Comparison of ENCODE assay signal across 8 cellular contexts in the genomic region with DNA sequence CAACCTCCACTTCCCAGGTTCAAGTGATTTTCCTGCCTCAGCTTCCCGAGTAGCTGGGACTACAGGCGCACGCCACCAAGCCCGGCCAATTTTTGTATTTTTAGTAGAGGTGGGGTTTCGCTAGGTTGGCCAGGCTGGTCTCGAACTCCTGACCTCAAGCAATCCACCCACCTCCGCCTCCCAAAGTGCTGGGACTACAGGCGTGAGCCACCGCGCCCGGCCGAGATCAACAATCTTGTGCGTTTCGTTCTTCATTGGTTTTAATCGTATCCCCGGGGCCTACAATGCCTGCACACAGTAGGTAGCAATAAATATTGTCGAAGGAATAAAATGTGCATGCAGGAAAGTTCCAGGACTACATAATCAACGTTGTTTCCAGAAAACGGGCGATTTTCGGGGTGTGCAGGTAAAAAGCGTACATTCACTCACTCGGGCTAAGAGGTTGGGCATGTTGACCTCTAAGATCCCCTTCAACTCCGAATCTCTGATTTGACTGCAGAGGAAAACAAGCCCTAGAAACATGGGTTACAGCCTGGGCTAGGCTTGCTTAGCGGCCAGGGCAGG. TPM values are rescaled to one million over a fixed set of nuclear protein-coding genes. Genes with fewer than 3 reads are reported as not detected.
DNase-seq lines count a peak whose midpoint lies in the region; ATAC-seq, FAIRE-seq and TF ChIP-seq lines count a peak whose summit lies in the region.

No MANE protein-coding gene starts in this region.

- H3K4me1 ChIP-seq in astrocyte (ENCODE audit: insufficient read depth, low read length) (peaks cover 18% of the 10 kb centered on the region), right lobe of liver (peaks cover 0 to 23% (median 10%) of the 10 kb centered on the region in 4 donors), thoracic aorta (ENCODE audit: control insufficient read depth in 1 of 2, low read depth in 2 of 2) (peaks cover 22 to 56% of the 10 kb centered on the region in 2 donors)

- H3K9me3 ChIP-seq in astrocyte (ENCODE audit: insufficient read depth, low read depth, low read length) (no peaks in the 10 kb centered on the region), right lobe of liver (no peaks in the 10 kb centered on the region), thoracic aorta (no peaks in the 10 kb centered on the region)

- H3K4me1 Mint-ChIP-seq in activated CD4-positive, alpha-beta T cell treated with anti-CD3 and anti-CD28 coated beads, Interleukin-2, amount 10 ng/mL, durations not matched to agents 24 days and 14 days, result peaks cover 45% of the 10 kb centered on the region
- H3K4me1 Mint-ChIP-seq in astrocyte (ENCODE audit: low read depth, unreplicated experiment), result peaks cover 22% of the 10 kb centered on the region

- no peaks in the 10 kb centered on the region for H3K36me3 ChIP-seq in astrocyte (ENCODE audit: insufficient read depth, low read length)
- H3K36me3 ChIP-seq in right lobe of liver, result no peaks in the 10 kb centered on the region
- no peaks in the 10 kb centered on the region for H3K36me3 ChIP-seq in thoracic aorta

- H3K4me2 ChIP-seq in astrocyte (ENCODE audit: low read length), result peak overlapping the region; percentile 99

- intact Hi-C loops in activated CD4-positive, alpha-beta T cell treated with anti-CD3 and anti-CD28 coated beads, Interleukin-2, amount 10 ng/mL, durations not matched to agents 24 days and 14 days (cut with micrococcal nuclease), result loop anchor here (5.0 kb wide), 4 partner anchors 116 to 371 kb away; partner anchors contain the start of genes MAP4K3 and SRSF7
- intact Hi-C loops in right lobe of liver (cut with DNase I), result no loop called here

- TF ChIP-seq POLR2A in right lobe of liver (IDR thresholded peaks at IDR 0.05) (no peak), GM18505 (IDR thresholded peaks at IDR 0.05; ENCODE audit: borderline replicate concordance, extremely low read depth, insufficient read depth, insufficient read length) (no peak)

- ATAC-seq in right lobe of liver, result no peak
- ATAC-seq in thoracic aorta (ENCODE audit: insufficient number of reproducible peaks, low FRiP score, low read depth), result no peak
- ATAC-seq in GM18519 (IDR thresholded peaks at IDR 0.05; ENCODE audit: low FRiP score, unreplicated experiment), result no peak
- ATAC-seq in GM18505 (IDR thresholded peaks at IDR 0.05; ENCODE audit: unreplicated experiment), result no peak

- DNase-seq in activated CD4-positive, alpha-beta T cell treated with anti-CD3 and anti-CD28 coated beads, Interleukin-2, amount 10 ng/mL, durations not matched to agents 24 days and 14 days, result no peak
- no peak for DNase-seq in activated CD4-positive, alpha-beta T cell treated with anti-CD3 and anti-CD28 coated beads, Interleukin-2, amount 50 U/mL, for 48 hours
- no peak for DNase-seq in astrocyte (ENCODE audit: low read depth)
- no peak for DNase-seq in right lobe of liver
- no peak for DNase-seq in thoracic aorta (ENCODE audit: low spot score)
- no peak for DNase-seq in SK-N-DZ (ENCODE audit: low spot score)

- peak overlapping the region; percentile 92 for H3K27ac Mint-ChIP-seq in activated CD4-positive, alpha-beta T cell treated with anti-CD3 and anti-CD28 coated beads, Interleukin-2, amount 10 ng/mL, durations not matched to agents 24 days and 14 days
- peak overlapping the region; percentile 92 for H3K27ac Mint-ChIP-seq in astrocyte (ENCODE audit: unreplicated experiment)

- H3K79me2 ChIP-seq in astrocyte (ENCODE audit: insufficient read depth, low read length), result peaks cover 22% of the 10 kb centered on the region

- H3K27ac ChIP-seq in astrocyte (ENCODE audit: low read depth, low read length), result peak overlapping the region; percentile 87
- peak overlapping the region; percentile 78 to 96 (median 90) for H3K27ac ChIP-seq in right lobe of liver
- H3K27ac ChIP-seq in thoracic aorta, result peak overlapping the region; percentile 85 to 86

- FAIRE-seq in astrocyte (lab: Jason Lieb, UNC), result no peak

- TF ChIP-seq CTCF in astrocyte (IDR thresholded peaks at IDR 0.05; ENCODE audit: insufficient read depth, low read depth, low read length) (no peak), right lobe of liver (IDR thresholded peaks at IDR 0.05) (no peak), thoracic aorta (IDR thresholded peaks at IDR 0.05) (no peak)

- no peaks in the 10 kb centered on the region for H3K27me3 Mint-ChIP-seq in activated CD4-positive, alpha-beta T cell treated with anti-CD3 and anti-CD28 coated beads, Interleukin-2, amount 10 ng/mL, durations not matched to agents 24 days and 14 days
- H3K27me3 Mint-ChIP-seq in astrocyte (ENCODE audit: low read depth, unreplicated experiment), result no peaks in the 10 kb centered on the region

- H3K4me3 ChIP-seq in astrocyte (ENCODE audit: insufficient read depth, low read depth, low read length) (peak overlapping the region; percentile 99), right lobe of liver (peak overlapping the region; percentile 65 to 80 (median 66)), thoracic aorta (peak overlapping the region; percentile 77)

- H3K27me3 ChIP-seq in astrocyte (ENCODE audit: insufficient read depth, low read length) (no peaks in the 10 kb centered on the region), right lobe of liver (no peaks in the 10 kb centered on the region), thoracic aorta (replicated peaks; ENCODE audit: insufficient read depth) (no peaks in the 10 kb centered on the region)

- H3K9ac ChIP-seq in astrocyte (ENCODE audit: low read length), result peak overlapping the region; percentile 94

- H2AFZ ChIP-seq in astrocyte (ENCODE audit: low read depth, low read length), result peak overlapping the region; percentile 99

- H3K36me3 Mint-ChIP-seq in activated CD4-positive, alpha-beta T cell treated with anti-CD3 and anti-CD28 coated beads, Interleukin-2, amount 10 ng/mL, durations not matched to agents 24 days and 14 days (ENCODE audit: low read depth), result peaks cover 9% of the 10 kb centered on the region
- H3K36me3 Mint-ChIP-seq in astrocyte (ENCODE audit: low read depth, unreplicated experiment), result no peaks in the 10 kb centered on the region

- peaks cover 15% of the 10 kb centered on the region for H4K20me1 ChIP-seq in astrocyte (ENCODE audit: insufficient read depth, low read length)

- no peaks in the 10 kb centered on the region for H3K9me3 Mint-ChIP-seq in activated CD4-positive, alpha-beta T cell treated with anti-CD3 and anti-CD28 coated beads, Interleukin-2, amount 10 ng/mL, durations not matched to agents 24 days and 14 days
- no peaks in the 10 kb centered on the region for H3K9me3 Mint-ChIP-seq in astrocyte (ENCODE audit: unreplicated experiment)

- WGBS in right lobe of liver (ENCODE audit: insufficient coverage, low coverage, low lambda C conversion rate, missing lambda C conversion rate), result 57% methylated on average over 25 of the region's 25 CpGs

- peak overlapping the region; percentile 87 for H3K4me3 Mint-ChIP-seq in activated CD4-positive, alpha-beta T cell treated with anti-CD3 and anti-CD28 coated beads, Interleukin-2, amount 10 ng/mL, durations not matched to agents 24 days and 14 days
- H3K4me3 Mint-ChIP-seq in astrocyte (ENCODE audit: unreplicated experiment), result peak overlapping the region; percentile 96

RNA-seq across cellular contexts. Expression of gene SOS1, which starts 2.7 kb away (rescaled TPM):
- total RNA-seq in activated CD4-positive, alpha-beta T cell treated with anti-CD3 and anti-CD28 coated beads, Interleukin-2, amount 10 ng/mL, durations not matched to agents 24 days and 14 days, result 66.1 and 74.5 TPM in 2 replicates
- total RNA-seq in astrocyte (33.3 and 44.0 TPM in 2 replicates), right lobe of liver (10 to 100 TPM in 5 of 6 experiments, 1 to 10 TPM in 1; 9.6 to 20.1 (median 16.5) TPM), thoracic aorta (10 to 100 TPM; 29.8 to 61.2 TPM)
- 8.6 and 9.0 TPM in 2 replicates for polyA plus RNA-seq in SK-N-DZ (2014; cell fraction: cytosol; rRNA removed)
- 11.2 and 23.7 TPM in 2 replicates for polyA plus RNA-seq in SK-N-DZ (2014; cell fraction: nucleus; rRNA removed)
